18 cellular contexts compared by ENCODE assay signal in the genomic region with DNA sequence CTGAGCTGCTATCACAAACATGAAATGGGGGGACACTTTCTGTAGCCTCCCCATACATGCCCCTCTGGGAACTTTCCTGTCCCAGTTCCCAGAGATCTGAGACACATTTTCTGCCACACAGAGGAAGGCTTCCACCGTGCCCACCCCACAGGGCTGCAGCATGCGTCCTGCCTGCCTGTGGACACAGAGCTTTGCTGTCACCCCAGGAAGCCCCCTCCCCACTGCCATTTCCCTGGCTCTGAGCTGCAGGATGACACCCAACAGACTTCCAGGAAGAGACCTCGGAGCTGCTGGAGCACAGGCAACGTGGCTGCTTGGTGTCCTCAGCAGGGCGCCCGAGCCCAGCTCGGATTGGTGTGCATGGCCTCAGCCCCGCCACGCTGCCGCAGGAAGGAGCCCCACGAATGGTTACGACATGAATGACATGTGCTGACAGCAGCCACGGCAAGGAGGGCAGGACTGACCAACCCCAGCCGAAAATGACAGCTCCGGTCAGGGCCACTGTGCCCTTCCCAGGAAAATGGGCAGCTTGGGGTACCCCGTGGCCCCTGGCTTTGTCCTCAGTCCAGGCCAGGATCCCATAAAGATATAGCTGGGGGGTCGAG.
DNase-seq lines count a peak whose midpoint lies in the region; ATAC-seq and TF ChIP-seq lines count a peak whose summit lies in the region.
"Had no signal": no experiment of that assay in that cellular context is flagged by ENCODE, and none has a peak within 500 bp of the region (broad histone marks: within the 10 kb centered on the region; RNA-seq: fewer than 3 reads in every experiment).

No MANE protein-coding gene starts in this region.

- 81% methylated on average over 10 to 17 of the region's 17 CpGs for WGBS in testis, 2 donors

- ATAC-seq in activated CD8-positive, alpha-beta T cell treated with anti-CD3 and anti-CD28 coated beads for 36 hours = no peak
- ATAC-seq in activated CD8-positive, alpha-beta T cell treated with anti-CD3 and anti-CD28 coated beads, Interleukin-2, amount 10 ng/mL, durations not matched to agents 7 days and 5 days = no peak
- ATAC-seq: activated CD8-positive, alpha-beta memory T cell treated with anti-CD3 and anti-CD28 coated beads, Interleukin-2, amount 10 ng/mL, durations not matched to agents 7 days and 5 days had no signal

- CTCF ChIA-PET in activated CD8-positive, alpha-beta T cell treated with anti-CD3 and anti-CD28 coated beads for 36 hours (lab: Charles Lee) = interaction anchor here (1.1 kb wide), 1 partner anchor 183 kb away, joined by 3 read pairs; no protein-coding TSS in a partner anchor
- CTCF ChIA-PET in activated CD8-positive, alpha-beta T cell treated with anti-CD3 and anti-CD28 coated beads, Interleukin-2, amount 10 ng/mL, durations not matched to agents 7 days and 5 days (lab: Charles Lee) = no interaction called here

- intact Hi-C loops in activated CD8-positive, alpha-beta T cell treated with anti-CD3 and anti-CD28 coated beads for 36 hours (cut with micrococcal nuclease) = no loop called here
- intact Hi-C loops in dorsolateral prefrontal cortex (cut with DNase I) = loop anchor here in 1 of 2 donors (10.0 kb wide), 1 partner anchor 108 kb away; no protein-coding TSS in a partner anchor
- intact Hi-C loops in testis (cut with DNase I; ENCODE audit: low total_unique reads) = no loop called here

- no peaks in the 10 kb centered on the region for H3K27me3 ChIP-seq in dorsolateral prefrontal cortex
- no peaks in the 10 kb centered on the region for H3K27me3 ChIP-seq in testis
- H3K27me3 ChIP-seq: tibial artery had no signal

- H3K36me3 ChIP-seq in testis (ENCODE audit: low read depth, missing control alignments) = no peaks in the 10 kb centered on the region

- no peaks in the 10 kb centered on the region for H3K9me3 ChIP-seq in testis
- H3K9me3 ChIP-seq: tibial artery had no signal

- peaks cover 15% of the 10 kb centered on the region for H3K4me1 Mint-ChIP-seq in activated CD8-positive, alpha-beta T cell treated with anti-CD3 and anti-CD28 coated beads for 36 hours (ENCODE audit: low read depth)
- H3K4me1 Mint-ChIP-seq in activated CD8-positive, alpha-beta T cell treated with anti-CD3 and anti-CD28 coated beads, Interleukin-2, amount 10 ng/mL, durations not matched to agents 7 days and 5 days (ENCODE audit: low read depth) = peaks cover 4% of the 10 kb centered on the region
- H3K4me1 Mint-ChIP-seq in nephron = peaks cover 55% of the 10 kb centered on the region
- H3K4me1 Mint-ChIP-seq: activated CD8-positive, alpha-beta memory T cell treated with anti-CD3 and anti-CD28 coated beads, Interleukin-2, amount 10 ng/mL, durations not matched to agents 7 days and 5 days had no signal

- peaks cover 24% of the 10 kb centered on the region for H3K4me1 ChIP-seq in testis

- H3K27ac ChIP-seq in dorsolateral prefrontal cortex (peak overlapping the region in 54 of 59 donors; percentile 18 to 98 (median 74)), testis (peak overlapping the region; percentile 43 to 72)
- H3K27ac ChIP-seq: VCaP had no signal

- peak overlapping the region; percentile 34 for H3K27ac Mint-ChIP-seq in activated CD8-positive, alpha-beta T cell treated with anti-CD3 and anti-CD28 coated beads for 36 hours
- H3K27ac Mint-ChIP-seq in activated CD8-positive, alpha-beta T cell treated with anti-CD3 and anti-CD28 coated beads, Interleukin-2, amount 10 ng/mL, durations not matched to agents 7 days and 5 days = no peak overlapping the region
- peak overlapping the region in 2 of 3 experiments; percentile 41 to 68 for H3K27ac Mint-ChIP-seq in nephron
- H3K27ac Mint-ChIP-seq: activated CD8-positive, alpha-beta memory T cell treated with anti-CD3 and anti-CD28 coated beads, Interleukin-2, amount 10 ng/mL, durations not matched to agents 7 days and 5 days had no signal

- no peak for TF ChIP-seq POLR2A in testis (IDR thresholded peaks at IDR 0.05)

- H3K4me3 Mint-ChIP-seq in activated CD8-positive, alpha-beta T cell treated with anti-CD3 and anti-CD28 coated beads for 36 hours = no peak overlapping the region
- no peak overlapping the region for H3K4me3 Mint-ChIP-seq in activated CD8-positive, alpha-beta T cell treated with anti-CD3 and anti-CD28 coated beads, Interleukin-2, amount 10 ng/mL, durations not matched to agents 7 days and 5 days
- no peak overlapping the region for H3K4me3 Mint-ChIP-seq in nephron
- H3K4me3 Mint-ChIP-seq: activated CD8-positive, alpha-beta memory T cell treated with anti-CD3 and anti-CD28 coated beads, Interleukin-2, amount 10 ng/mL, durations not matched to agents 7 days and 5 days; CD4-positive, alpha-beta T cell had no signal

- H3K36me3 Mint-ChIP-seq in activated CD8-positive, alpha-beta T cell treated with anti-CD3 and anti-CD28 coated beads for 36 hours (ENCODE audit: low read depth) = peaks cover 30% of the 10 kb centered on the region
- peaks cover 25% of the 10 kb centered on the region for H3K36me3 Mint-ChIP-seq in activated CD8-positive, alpha-beta T cell treated with anti-CD3 and anti-CD28 coated beads, Interleukin-2, amount 10 ng/mL, durations not matched to agents 7 days and 5 days (ENCODE audit: low read depth)
- H3K36me3 Mint-ChIP-seq in nephron (ENCODE audit: low read depth) = peaks cover 60% of the 10 kb centered on the region

- no peaks in the 10 kb centered on the region for H3K27me3 Mint-ChIP-seq in activated CD8-positive, alpha-beta T cell treated with anti-CD3 and anti-CD28 coated beads for 36 hours
- no peaks in the 10 kb centered on the region for H3K27me3 Mint-ChIP-seq in activated CD8-positive, alpha-beta T cell treated with anti-CD3 and anti-CD28 coated beads, Interleukin-2, amount 10 ng/mL, durations not matched to agents 7 days and 5 days (ENCODE audit: low read depth)
- H3K27me3 Mint-ChIP-seq in nephron (ENCODE audit: low read depth) = no peaks in the 10 kb centered on the region
- H3K27me3 Mint-ChIP-seq: activated CD8-positive, alpha-beta memory T cell treated with anti-CD3 and anti-CD28 coated beads, Interleukin-2, amount 10 ng/mL, durations not matched to agents 7 days and 5 days; CD4-positive, alpha-beta T cell had no signal

- DNase-seq in activated CD8-positive, alpha-beta T cell treated with anti-CD3 and anti-CD28 coated beads for 36 hours = no peak
- no peak for DNase-seq in activated CD8-positive, alpha-beta T cell treated with anti-CD3 and anti-CD28 coated beads, Interleukin-2, amount 10 ng/mL, durations not matched to agents 7 days and 5 days
- peak in 1 of 10 donors; percentile 37 for DNase-seq in dorsolateral prefrontal cortex
- no peak for DNase-seq in testis
- no peak for DNase-seq in iPS-NIHi7 (ENCODE audit: extremely low spot score)
- no peak for DNase-seq in anterior cingulate cortex (lab: John Stamatoyannopoulos, UW)
- DNase-seq in iPS-NIHi11 (ENCODE audit: low spot score) = no peak
- DNase-seq: 8988T; activated CD8-positive, alpha-beta memory T cell treated with anti-CD3 and anti-CD28 coated beads, Interleukin-2, amount 10 ng/mL, durations not matched to agents 7 days and 5 days; activated naive CD4-positive, alpha-beta T cell; CD4-positive, alpha-beta T cell; hippocampal formation; NCI-H1694; NCI-H510A treated with DMSO at 0.1 percent for 48 hours had no signal

- POLR2A ChIA-PET in activated CD8-positive, alpha-beta T cell treated with anti-CD3 and anti-CD28 coated beads for 36 hours (lab: Charles Lee) = no interaction called here
- POLR2A ChIA-PET in activated CD8-positive, alpha-beta T cell treated with anti-CD3 and anti-CD28 coated beads, Interleukin-2, amount 10 ng/mL, durations not matched to agents 7 days and 5 days (lab: Charles Lee) = no interaction called here

- H3K9me3 Mint-ChIP-seq in activated CD8-positive, alpha-beta T cell treated with anti-CD3 and anti-CD28 coated beads for 36 hours = no peaks in the 10 kb centered on the region
- no peaks in the 10 kb centered on the region for H3K9me3 Mint-ChIP-seq in activated CD8-positive, alpha-beta T cell treated with anti-CD3 and anti-CD28 coated beads, Interleukin-2, amount 10 ng/mL, durations not matched to agents 7 days and 5 days (ENCODE audit: insufficient read depth)
- H3K9me3 Mint-ChIP-seq in nephron = no peaks in the 10 kb centered on the region
- H3K9me3 Mint-ChIP-seq: CD4-positive, alpha-beta T cell had no signal

- TF ChIP-seq CTCF in activated CD8-positive, alpha-beta T cell treated with anti-CD3 and anti-CD28 coated beads for 36 hours (IDR thresholded peaks at IDR 0.05) = no peak
- TF ChIP-seq CTCF in dorsolateral prefrontal cortex (IDR thresholded peaks at IDR 0.05 in 54 of 56, conservative IDR thresholded peaks at IDR 0.05 in 2 of 56; ENCODE audit: low read depth in 1 of 56, partially characterized antibody in 56 of 56) (no peak), nephron (IDR thresholded peaks at IDR 0.05; ENCODE audit: unreplicated experiment in 3 of 3) (no peak), testis (IDR thresholded peaks at IDR 0.05) (no peak)

- H3K4me3 ChIP-seq in dorsolateral prefrontal cortex (no peak overlapping the region), testis (no peak overlapping the region)
- H3K4me3 ChIP-seq: lung, tibial artery had no signal
